Comparison of ENCODE assay signal across 10 cellular contexts in genomic region chr19:23415034-23415433, GRCh38. TPM values are rescaled to one million over a fixed set of nuclear protein-coding genes. Genes with fewer than 3 reads are reported as not detected.
A peak's percentile ranks its signal among the peaks of the same experiment; 100 is the strongest.
DNase-seq lines count a peak whose midpoint lies in the region; ATAC-seq and TF ChIP-seq lines count a peak whose summit lies in the region.
"Had no signal": no experiment of that assay in that cellular context is flagged by ENCODE, and none has a peak within 500 bp of the region (broad histone marks: within the 10 kb centered on the region; RNA-seq: fewer than 3 reads in every experiment).

No MANE protein-coding gene starts in this region.

- peaks cover 3% of the 10 kb centered on the region; the same call in 1 of the 2 replicates for H3K27me3 Mint-ChIP-seq in WTC11 (ENCODE audit: low read depth)
- H3K27me3 Mint-ChIP-seq in stimulated activated memory B cell treated with anti-CD40 and anti-IgM and Interleukin-4, amounts not matched to agents 10 μg/mL and 1 μg/mL and 100 μg/mL, for 72 hours: peaks cover 8% of the 10 kb centered on the region

- peaks cover 17% of the 10 kb centered on the region for H3K36me3 Mint-ChIP-seq in WTC11
- no peaks in the 10 kb centered on the region for H3K36me3 Mint-ChIP-seq in stimulated activated memory B cell treated with anti-CD40 and anti-IgM and Interleukin-4, amounts not matched to agents 10 μg/mL and 1 μg/mL and 100 μg/mL, for 72 hours

- POLR2A ChIA-PET in WTC11 (lab: Charles Lee): interaction anchor here (0.6 to 2.2 kb wide), 13 partner anchors 8 to 672 kb away, joined by 3 to 49 read pairs (median 6); partner anchors contain the start of genes ZNF254, ZNF675, ZNF730 and ZNF91

- peak overlapping the region; percentile 95 for H3K4me3 ChIP-seq in iPS-18c (ENCODE audit: insufficient read depth, low read depth, low read length)

- CTCF ChIA-PET in WTC11 (lab: Charles Lee): interaction anchor here (0.5 to 1.5 kb wide), 6 partner anchors 10 to 402 kb away, joined by 3 to 7 read pairs (median 4); partner anchors contain the start of gene ZNF91

- no peaks in the 10 kb centered on the region for H3K9me3 ChIP-seq in iPS-18c (ENCODE audit: control insufficient read depth, insufficient read depth, low read length)

- TF ChIP-seq CTCF in WTC11 (IDR thresholded peaks at IDR 0.05): no peak

- peak overlapping the region; percentile 90 for H3K27ac Mint-ChIP-seq in WTC11
- no peak overlapping the region for H3K27ac Mint-ChIP-seq in stimulated activated memory B cell treated with anti-CD40 and anti-IgM and Interleukin-4, amounts not matched to agents 10 μg/mL and 1 μg/mL and 100 μg/mL, for 72 hours

- H3K4me1 Mint-ChIP-seq in WTC11: peaks cover 22% of the 10 kb centered on the region
- H3K4me1 Mint-ChIP-seq in stimulated activated memory B cell treated with anti-CD40 and anti-IgM and Interleukin-4, amounts not matched to agents 10 μg/mL and 1 μg/mL and 100 μg/mL, for 72 hours: peaks cover 18% of the 10 kb centered on the region

- DNase-seq in NCI-H82 (lab: John Stamatoyannopoulos, UW): peak; percentile 45
- no peak for DNase-seq in NCI-H82 treated with DMSO at 0.1 percent for 48 hours (lab: John Stamatoyannopoulos, UW; ENCODE audit: unreplicated experiment)
- no peak for DNase-seq in WTC11 (ENCODE audit: low spot score)
- DNase-seq: ACHN; central memory CD4-positive, alpha-beta T cell had no signal

- H3K4me3 Mint-ChIP-seq in WTC11: peak overlapping the region; percentile 92
- H3K4me3 Mint-ChIP-seq in stimulated activated memory B cell treated with anti-CD40 and anti-IgM and Interleukin-4, amounts not matched to agents 10 μg/mL and 1 μg/mL and 100 μg/mL, for 72 hours: peak overlapping the region; percentile 65

- ATAC-seq in WTC11 (peak; percentile 3; the same call in 1 of the 2 replicates), HG03460 (IDR thresholded peaks at IDR 0.05; ENCODE audit: unreplicated experiment) (no peak), GM21717 (IDR thresholded peaks at IDR 0.05; ENCODE audit: unreplicated experiment) (no peak), GM18861 (IDR thresholded peaks at IDR 0.05; ENCODE audit: unreplicated experiment) (no peak)
- peak; percentile 72 for ATAC-seq in stimulated activated memory B cell treated with anti-CD40 and anti-IgM and Interleukin-4, amounts not matched to agents 10 μg/mL and 1 μg/mL and 100 μg/mL, for 72 hours

- peaks cover 9% of the 10 kb centered on the region for H3K9me3 Mint-ChIP-seq in WTC11
- H3K9me3 Mint-ChIP-seq in stimulated activated memory B cell treated with anti-CD40 and anti-IgM and Interleukin-4, amounts not matched to agents 10 μg/mL and 1 μg/mL and 100 μg/mL, for 72 hours: no peaks in the 10 kb centered on the region

TF ChIP-seq in WTC11, 78 proteins besides CTCF, POLR2A, EP300 and RAD21:
- TF ChIP-seq ZNF425 (CRISPR knock-in tag; conservative IDR thresholded peaks at IDR 0.05) (no peak), HMGXB4 (CRISPR knock-in tag; IDR thresholded peaks at IDR 0.05) (no peak)

RNA-seq across cellular contexts. Expression of gene ZNF91, which starts 19.8 kb away (rescaled TPM):
- total RNA-seq in WTC11 (2021): 36.5 to 40.4 TPM (median 40.3 TPM) in 3 replicates

Comparison
In these comparisons a context has a peak if more than half of its experiments do, and no peak if none do; other contexts are left out.
1. ATAC-seq: peak in WTC11 (single experiment) and stimulated activated memory B cell treated with anti-CD40 and anti-IgM and Interleukin-4, amounts not matched to agents 10 μg/mL and 1 μg/mL and 100 μg/mL, for 72 hours (single experiment); none in HG03460 (single experiment), GM21717 (single experiment) and GM18861 (single experiment).